In the genomic region with DNA sequence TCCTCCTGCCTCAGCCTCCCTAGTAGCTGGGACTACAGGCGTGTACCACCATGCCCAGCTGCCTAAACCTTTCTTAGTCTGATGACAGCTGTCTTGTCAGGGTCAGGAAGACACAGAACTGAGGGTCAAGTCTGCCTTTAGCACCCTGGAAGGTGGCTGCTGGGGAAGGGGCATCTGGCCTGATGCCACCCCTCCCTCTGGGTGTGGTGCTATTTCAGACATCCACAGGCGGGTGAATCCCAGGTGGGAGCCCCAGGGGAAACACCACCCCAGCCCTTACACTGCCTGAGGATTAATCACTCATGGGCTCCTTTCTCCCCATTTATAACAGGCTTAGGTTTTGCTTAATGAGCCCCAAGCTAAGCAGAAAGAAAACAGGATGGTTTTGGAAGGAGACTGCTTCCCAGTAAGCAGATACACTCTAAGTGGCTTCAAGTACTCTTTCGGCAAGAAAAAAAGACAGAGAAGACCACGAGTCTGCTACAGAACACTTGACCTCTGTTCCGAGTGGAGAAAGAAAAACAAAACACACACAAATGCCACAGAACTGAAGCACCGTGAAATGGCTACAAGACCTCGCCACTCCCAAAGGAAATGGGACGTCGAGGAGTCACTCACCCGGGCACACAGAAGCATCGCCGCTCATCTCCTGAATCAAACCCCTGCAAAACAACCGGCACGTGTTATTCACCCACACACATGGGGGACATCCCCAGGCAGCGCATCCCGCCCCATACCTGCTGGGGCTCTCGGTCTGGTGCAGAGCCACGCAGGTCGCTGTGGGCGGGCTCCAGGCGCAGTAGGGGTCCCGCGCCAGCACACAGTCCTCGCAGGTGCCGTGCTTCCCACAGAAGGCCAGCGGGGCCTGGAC, we compare ENCODE assay signal across 15 cellular contexts.
DNase-seq lines count a peak whose midpoint lies in the region; ATAC-seq lines count a peak whose summit lies in the region.
"Had no signal": no experiment of that assay in that cellular context is flagged by ENCODE, and none has a peak within 500 bp of the region (broad histone marks: within the 10 kb centered on the region; RNA-seq: fewer than 3 reads in every experiment).

No MANE protein-coding gene starts in this region.

- H3K79me2 ChIP-seq in Karpas-422 (ENCODE audit: low read length): no peaks in the 10 kb centered on the region

- no peaks in the 10 kb centered on the region for H4K20me1 ChIP-seq in Karpas-422 (ENCODE audit: insufficient read depth, low read depth, low read length)

- no peak overlapping the region for H3K4me2 ChIP-seq in Karpas-422 (ENCODE audit: low read depth, low read length, poor library complexity, severe bottlenecking)

- H3K4me3 Mint-ChIP-seq in activated CD4-positive, alpha-beta T cell treated with anti-CD3 and anti-CD28 coated beads, Interleukin-2, amount 10 ng/mL, durations not matched to agents 7 days and 5 days: no peak overlapping the region
- H3K4me3 Mint-ChIP-seq in dendritic cell treated with granulocyte-macrophage colony-stimulating factor and Interleukin-4, amounts not matched to agents 40 ng/mL and 50 ng/mL, for 4 days: no peak overlapping the region
- H3K4me3 Mint-ChIP-seq: HFFc6 had no signal

- peaks cover 82% of the 10 kb centered on the region for H3K4me1 Mint-ChIP-seq in activated CD4-positive, alpha-beta T cell treated with anti-CD3 and anti-CD28 coated beads, Interleukin-2, amount 10 ng/mL, durations not matched to agents 7 days and 5 days
- peaks cover 57% of the 10 kb centered on the region for H3K4me1 Mint-ChIP-seq in dendritic cell treated with granulocyte-macrophage colony-stimulating factor and Interleukin-4, amounts not matched to agents 40 ng/mL and 50 ng/mL, for 4 days (ENCODE audit: low read depth)

- H3K27ac ChIP-seq in Karpas-422 (ENCODE audit: low read length): no peak overlapping the region
- H3K27ac ChIP-seq: suprapubic skin had no signal

- no peak overlapping the region for H2AFZ ChIP-seq in Karpas-422 (ENCODE audit: low read length)

- ATAC-seq in GM18858 (IDR thresholded peaks at IDR 0.05; ENCODE audit: unreplicated experiment): no peak

- CTCF ChIA-PET in activated CD4-positive, alpha-beta T cell treated with anti-CD3 and anti-CD28 coated beads, Interleukin-2, amount 10 ng/mL, durations not matched to agents 7 days and 5 days (lab: Charles Lee): no interaction called here

- H3K9me3 Mint-ChIP-seq in activated CD4-positive, alpha-beta T cell treated with anti-CD3 and anti-CD28 coated beads, Interleukin-2, amount 10 ng/mL, durations not matched to agents 7 days and 5 days: no peaks in the 10 kb centered on the region
- no peaks in the 10 kb centered on the region for H3K9me3 Mint-ChIP-seq in dendritic cell treated with granulocyte-macrophage colony-stimulating factor and Interleukin-4, amounts not matched to agents 40 ng/mL and 50 ng/mL, for 4 days
- H3K9me3 Mint-ChIP-seq: HFFc6 had no signal

- POLR2A ChIA-PET in activated CD4-positive, alpha-beta T cell treated with anti-CD3 and anti-CD28 coated beads, Interleukin-2, amount 10 ng/mL, durations not matched to agents 7 days and 5 days (lab: Charles Lee): interaction anchor here (0.9 kb wide), 1 partner anchor 168 kb away, joined by 3 read pairs; no protein-coding TSS in a partner anchor

- no peaks in the 10 kb centered on the region for H3K36me3 ChIP-seq in Karpas-422 (ENCODE audit: insufficient read depth, low read length)

- intact Hi-C loops in dendritic cell treated with granulocyte-macrophage colony-stimulating factor and Interleukin-4, amounts not matched to agents 40 ng/mL and 50 ng/mL, for 4 days (cut with micrococcal nuclease): no loop called here

- no peaks in the 10 kb centered on the region for H3K27me3 ChIP-seq in Karpas-422 (ENCODE audit: low read length)
- H3K27me3 ChIP-seq: suprapubic skin had no signal

- H3K9ac ChIP-seq in Karpas-422 (ENCODE audit: low read length): no peak overlapping the region

- peaks cover 2% of the 10 kb centered on the region for H3K4me1 ChIP-seq in Karpas-422 (ENCODE audit: low read length)
- H3K4me1 ChIP-seq: suprapubic skin had no signal

- no peak for DNase-seq in activated CD4-positive, alpha-beta T cell treated with anti-CD3 and anti-CD28 coated beads, Interleukin-2, amount 10 ng/mL, durations not matched to agents 7 days and 5 days
- DNase-seq in activated CD4-positive, alpha-beta T cell treated with anti-CD3 and anti-CD28 coated beads for 1 hour: no peak
- DNase-seq in NCI-H82 (lab: John Stamatoyannopoulos, UW): peak; percentile 58
- DNase-seq in renal cortical epithelial cell (ENCODE audit: low read depth): peak; percentile 75
- no peak for DNase-seq in iPS-NIHi11 (ENCODE audit: low spot score)
- DNase-seq in Karpas-422: no peak
- DNase-seq: DMS153, HFFc6, NCI-H2107, occipital lobe, SHP77, small intestine had no signal

- no peaks in the 10 kb centered on the region for H3K27me3 Mint-ChIP-seq in activated CD4-positive, alpha-beta T cell treated with anti-CD3 and anti-CD28 coated beads, Interleukin-2, amount 10 ng/mL, durations not matched to agents 7 days and 5 days
- no peaks in the 10 kb centered on the region for H3K27me3 Mint-ChIP-seq in dendritic cell treated with granulocyte-macrophage colony-stimulating factor and Interleukin-4, amounts not matched to agents 40 ng/mL and 50 ng/mL, for 4 days

- H3K9me2 ChIP-seq in Karpas-422 (replicated peaks; ENCODE audit: insufficient read depth, low read length): no peaks in the 10 kb centered on the region

- peak overlapping the region; percentile 73 for H3K27ac Mint-ChIP-seq in activated CD4-positive, alpha-beta T cell treated with anti-CD3 and anti-CD28 coated beads, Interleukin-2, amount 10 ng/mL, durations not matched to agents 7 days and 5 days
- peak overlapping the region; percentile 69 for H3K27ac Mint-ChIP-seq in dendritic cell treated with granulocyte-macrophage colony-stimulating factor and Interleukin-4, amounts not matched to agents 40 ng/mL and 50 ng/mL, for 4 days
- H3K27ac Mint-ChIP-seq: HFFc6 had no signal

- H3K9me3 ChIP-seq in Karpas-422 (ENCODE audit: low read length): no peaks in the 10 kb centered on the region
- H3K9me3 ChIP-seq: suprapubic skin had no signal

- peaks cover 79% of the 10 kb centered on the region for H3K36me3 Mint-ChIP-seq in activated CD4-positive, alpha-beta T cell treated with anti-CD3 and anti-CD28 coated beads, Interleukin-2, amount 10 ng/mL, durations not matched to agents 7 days and 5 days (ENCODE audit: low read depth)
- H3K36me3 Mint-ChIP-seq in dendritic cell treated with granulocyte-macrophage colony-stimulating factor and Interleukin-4, amounts not matched to agents 40 ng/mL and 50 ng/mL, for 4 days (ENCODE audit: low read depth): peaks cover 81% of the 10 kb centered on the region

- no peak overlapping the region for H3K4me3 ChIP-seq in Karpas-422 (ENCODE audit: low read length)
- H3K4me3 ChIP-seq: suprapubic skin had no signal

Comparison
In these comparisons a context has a peak if more than half of its experiments do, and no peak if none do; other contexts are left out.
1. DNase-seq: peak in NCI-H82 (single experiment) and renal cortical epithelial cell (single experiment); none in activated CD4-positive, alpha-beta T cell treated with anti-CD3 and anti-CD28 coated beads, Interleukin-2, amount 10 ng/mL, durations not matched to agents 7 days and 5 days (single experiment), activated CD4-positive, alpha-beta T cell treated with anti-CD3 and anti-CD28 coated beads for 1 hour (single experiment), iPS-NIHi11 (single experiment) and Karpas-422 (single experiment).